ENCODE assay signal across 11 cellular contexts in the genomic region with DNA sequence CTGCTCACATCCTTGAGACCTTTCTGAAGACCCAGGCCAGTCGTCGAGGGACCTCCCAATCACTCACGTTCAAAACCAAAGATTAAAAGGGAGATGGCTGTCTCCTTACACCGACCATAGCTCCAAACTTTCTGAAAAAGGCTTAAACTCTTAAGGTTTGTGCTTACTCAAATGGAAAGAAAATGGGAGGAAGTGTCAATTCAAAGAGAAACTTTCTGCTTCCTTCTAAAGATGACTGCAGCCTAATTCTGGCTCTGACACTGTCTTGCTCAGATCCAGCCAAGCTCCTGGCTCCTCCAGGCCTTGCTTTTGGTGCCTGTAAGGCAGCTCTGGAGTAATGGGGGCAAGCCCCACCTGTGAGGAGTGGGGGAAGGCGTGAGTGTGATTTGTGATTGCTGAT. TPM values are rescaled to one million over a fixed set of nuclear protein-coding genes. Genes with fewer than 3 reads are reported as not detected.
DNase-seq lines count a peak whose midpoint lies in the region; ATAC-seq lines count a peak whose summit lies in the region.
"Had no signal": no experiment of that assay in that cellular context is flagged by ENCODE, and none has a peak within 500 bp of the region (broad histone marks: within the 10 kb centered on the region; RNA-seq: fewer than 3 reads in every experiment).

No MANE protein-coding gene starts in this region.

- peaks cover 22% of the 10 kb centered on the region for H3K4me1 Mint-ChIP-seq in T-helper 2 cell treated with Interferon-gamma antibody and Interleukin-4, amounts not matched to agents 5 μg/mL and 100 μg/mL, for 36 hours (ENCODE audit: low read depth)
- peaks cover 28 to 56% of the 10 kb centered on the region in 2 donors for H3K4me1 Mint-ChIP-seq in stimulated activated naive B cell treated with anti-CD40 and anti-IgM and Interleukin-4, amounts not matched to agents 10 μg/mL and 1 μg/mL and 100 μg/mL, for 72 hours
- H3K4me1 Mint-ChIP-seq in T-cell = no peaks in the 10 kb centered on the region

- ATAC-seq in activated naive CD4-positive, alpha-beta T cell treated with anti-CD3 and anti-CD28 coated beads, Interleukin-2, amount 50 U/mL, for 72 hours = peak; percentile 82 to 95
- ATAC-seq in HG02571 (IDR thresholded peaks at IDR 0.05; ENCODE audit: unreplicated experiment) (peak; percentile 56), T-cell (replicated peaks in 1 of 4) (no peak)
- peak; percentile 77 for ATAC-seq in stimulated activated naive B cell treated with anti-CD40 and anti-IgM and Interleukin-4, amounts not matched to agents 10 μg/mL and 1 μg/mL and 100 μg/mL, for 72 hours (replicated peaks)
- ATAC-seq: gastrocnemius medialis had no signal

- peak in 1 of 2 donors; percentile 41 for DNase-seq in activated naive CD4-positive, alpha-beta T cell treated with anti-CD3 and anti-CD28 coated beads, Interleukin-2, amount 50 U/mL, for 72 hours (ENCODE audit: low spot score in 2 of 2)
- no peak for DNase-seq in activated naive CD4-positive, alpha-beta T cell treated with anti-CD3 and anti-CD28 coated beads, Interleukin-2, amount 50 U/mL, for 16 hours
- peak; percentile 47 for DNase-seq in T-helper 2 cell treated with Interferon-gamma antibody and Interleukin-4, amounts not matched to agents 5 μg/mL and 100 μg/mL, for 36 hours (ENCODE audit: low spot score)
- DNase-seq in stimulated activated naive B cell treated with anti-CD40 and anti-IgM and Interleukin-4, amounts not matched to agents 10 μg/mL and 1 μg/mL and 100 μg/mL, for 72 hours = peak; percentile 41
- DNase-seq in T-cell (no peak), cerebellum (ENCODE audit: low spot score) (no peak), nucleus accumbens (lab: John Stamatoyannopoulos, UW) (no peak)
- DNase-seq: gastrocnemius medialis, SK-N-SH had no signal

- H3K27me3 Mint-ChIP-seq in T-helper 2 cell treated with Interferon-gamma antibody and Interleukin-4, amounts not matched to agents 5 μg/mL and 100 μg/mL, for 36 hours (ENCODE audit: low read depth) = peaks cover 15% of the 10 kb centered on the region
- no peaks in the 10 kb centered on the region for H3K27me3 Mint-ChIP-seq in stimulated activated naive B cell treated with anti-CD40 and anti-IgM and Interleukin-4, amounts not matched to agents 10 μg/mL and 1 μg/mL and 100 μg/mL, for 72 hours
- H3K27me3 Mint-ChIP-seq in T-cell = no peaks in the 10 kb centered on the region

- H3K9me3 Mint-ChIP-seq in activated naive CD4-positive, alpha-beta T cell treated with anti-CD3 and anti-CD28 coated beads, Interleukin-2, amount 50 U/mL, for 72 hours = no peaks in the 10 kb centered on the region
- no peaks in the 10 kb centered on the region for H3K9me3 Mint-ChIP-seq in T-helper 2 cell treated with Interferon-gamma antibody and Interleukin-4, amounts not matched to agents 5 μg/mL and 100 μg/mL, for 36 hours
- no peaks in the 10 kb centered on the region for H3K9me3 Mint-ChIP-seq in stimulated activated naive B cell treated with anti-CD40 and anti-IgM and Interleukin-4, amounts not matched to agents 10 μg/mL and 1 μg/mL and 100 μg/mL, for 72 hours
- H3K9me3 Mint-ChIP-seq in T-cell = no peaks in the 10 kb centered on the region
- H3K9me3 Mint-ChIP-seq: nephron had no signal

- H3K27ac Mint-ChIP-seq in activated naive CD4-positive, alpha-beta T cell treated with anti-CD3 and anti-CD28 coated beads, Interleukin-2, amount 50 U/mL, for 72 hours = no peak overlapping the region
- peak overlapping the region; percentile 60 for H3K27ac Mint-ChIP-seq in T-helper 2 cell treated with Interferon-gamma antibody and Interleukin-4, amounts not matched to agents 5 μg/mL and 100 μg/mL, for 36 hours
- no peak overlapping the region for H3K27ac Mint-ChIP-seq in stimulated activated naive B cell treated with anti-CD40 and anti-IgM and Interleukin-4, amounts not matched to agents 10 μg/mL and 1 μg/mL and 100 μg/mL, for 72 hours
- no peak overlapping the region for H3K27ac Mint-ChIP-seq in T-cell
- H3K27ac Mint-ChIP-seq: nephron had no signal

- H3K36me3 Mint-ChIP-seq in activated naive CD4-positive, alpha-beta T cell treated with anti-CD3 and anti-CD28 coated beads, Interleukin-2, amount 50 U/mL, for 72 hours = no peaks in the 10 kb centered on the region
- no peaks in the 10 kb centered on the region for H3K36me3 Mint-ChIP-seq in T-helper 2 cell treated with Interferon-gamma antibody and Interleukin-4, amounts not matched to agents 5 μg/mL and 100 μg/mL, for 36 hours (ENCODE audit: low read depth)
- no peaks in the 10 kb centered on the region for H3K36me3 Mint-ChIP-seq in stimulated activated naive B cell treated with anti-CD40 and anti-IgM and Interleukin-4, amounts not matched to agents 10 μg/mL and 1 μg/mL and 100 μg/mL, for 72 hours
- no peaks in the 10 kb centered on the region for H3K36me3 Mint-ChIP-seq in T-cell

- peak overlapping the region; percentile 45 for H3K4me3 Mint-ChIP-seq in T-helper 2 cell treated with Interferon-gamma antibody and Interleukin-4, amounts not matched to agents 5 μg/mL and 100 μg/mL, for 36 hours
- H3K4me3 Mint-ChIP-seq in stimulated activated naive B cell treated with anti-CD40 and anti-IgM and Interleukin-4, amounts not matched to agents 10 μg/mL and 1 μg/mL and 100 μg/mL, for 72 hours = peak overlapping the region; percentile 56 to 66
- no peak overlapping the region for H3K4me3 Mint-ChIP-seq in T-cell
- H3K4me3 Mint-ChIP-seq: nephron had no signal

- POLR2A ChIA-PET in T-cell (lab: Charles Lee) = no interaction called here

- CTCF ChIA-PET in T-cell (lab: Charles Lee) = interaction anchor here (4.5 to 4.6 kb wide), 3 partner anchors 94 to 363 kb away, joined by 49 to 162 read pairs (median 62); no protein-coding TSS in a partner anchor

RNA-seq across cellular contexts. Expression of a gene that starts 54.9 kb away (rescaled TPM):
- total RNA-seq in activated naive CD4-positive, alpha-beta T cell treated with anti-CD3 and anti-CD28 coated beads, Interleukin-2, amount 50 U/mL, for 72 hours = 100 to 1,000 TPM; 181 to 211 TPM
- total RNA-seq in T-cell = 100 to 1,000 TPM; 103 to 142 (median 115) TPM
- 340 TPM for total RNA-seq in cerebellum

Comparison
In these comparisons a context has a peak if more than half of its experiments do, and no peak if none do; other contexts are left out.
1. ATAC-seq: peak in activated naive CD4-positive, alpha-beta T cell treated with anti-CD3 and anti-CD28 coated beads, Interleukin-2, amount 50 U/mL, for 72 hours (2 of 2), HG02571 (single experiment) and stimulated activated naive B cell treated with anti-CD40 and anti-IgM and Interleukin-4, amounts not matched to agents 10 μg/mL and 1 μg/mL and 100 μg/mL, for 72 hours (2 of 2); none in T-cell (0 of 4).
2. DNase-seq: peak in T-helper 2 cell treated with Interferon-gamma antibody and Interleukin-4, amounts not matched to agents 5 μg/mL and 100 μg/mL, for 36 hours (single experiment) and stimulated activated naive B cell treated with anti-CD40 and anti-IgM and Interleukin-4, amounts not matched to agents 10 μg/mL and 1 μg/mL and 100 μg/mL, for 72 hours (single experiment); none in activated naive CD4-positive, alpha-beta T cell treated with anti-CD3 and anti-CD28 coated beads, Interleukin-2, amount 50 U/mL, for 16 hours (single experiment), T-cell (0 of 34), cerebellum (single experiment) and nucleus accumbens (0 of 56).
3. H3K4me3 Mint-ChIP-seq: peak in T-helper 2 cell treated with Interferon-gamma antibody and Interleukin-4, amounts not matched to agents 5 μg/mL and 100 μg/mL, for 36 hours (single experiment) and stimulated activated naive B cell treated with anti-CD40 and anti-IgM and Interleukin-4, amounts not matched to agents 10 μg/mL and 1 μg/mL and 100 μg/mL, for 72 hours (2 of 2); none in T-cell (0 of 3).